Comparison of ENCODE assay signal across 1 cellular context in genomic region chr7:25777969-25778767, GRCh38.
TF ChIP-seq lines count a peak whose summit lies in the region.

No MANE protein-coding gene starts in this region.

TF ChIP-seq in K562, 482 proteins besides CTCF, POLR2A, EP300 and RAD21 (continued from another document):
- TF ChIP-seq DPF2 (IDR thresholded peaks at IDR 0.05) (no peak), MEIS2 (IDR thresholded peaks at IDR 0.05; ENCODE audit: partially characterized antibody) (peak; percentile 26)
